15 cellular contexts compared by ENCODE assay signal in genomic region chr1:234826352-234826751, GRCh38.
A peak's percentile ranks its signal among the peaks of the same experiment; 100 is the strongest.
DNase-seq lines count a peak whose midpoint lies in the region; ATAC-seq and TF ChIP-seq lines count a peak whose summit lies in the region.
"Had no signal": no experiment of that assay in that cellular context is flagged by ENCODE, and none has a peak within 500 bp of the region (broad histone marks: within the 10 kb centered on the region; RNA-seq: fewer than 3 reads in every experiment).

No MANE protein-coding gene starts in this region.

- H3K36me3 ChIP-seq in hepatocyte (replicated peaks; ENCODE audit: insufficient read depth, low read depth) (no peaks in the 10 kb centered on the region), mucosa of rectum (ENCODE audit: control insufficient read depth in 2 of 2, insufficient read depth in 2 of 2, low read length in 2 of 2) (no peaks in the 10 kb centered on the region)

- H3K27ac ChIP-seq in VCaP (peak overlapping the region; percentile 34; the same call in 1 of the 2 replicates), hepatocyte (peak overlapping the region; percentile 26), mucosa of rectum (ENCODE audit: low read depth in 2 of 2, low read length in 2 of 2) (peak overlapping the region; percentile 74 to 85)

- no peaks in the 10 kb centered on the region for H3K4me1 ChIP-seq in hepatocyte (ENCODE audit: insufficient read depth)
- peaks cover 36 to 38% of the 10 kb centered on the region in 2 donors for H3K4me1 ChIP-seq in mucosa of rectum (ENCODE audit: control insufficient read depth in 2 of 2, insufficient read depth in 2 of 2, low read length in 2 of 2)

- H3K9me3 ChIP-seq in hepatocyte (ENCODE audit: low read depth) (no peaks in the 10 kb centered on the region), mucosa of rectum (ENCODE audit: control insufficient read depth in 2 of 2, low read length in 2 of 2) (no peaks in the 10 kb centered on the region)

- DNase-seq in hepatocyte (ENCODE audit: low spot score) (no peak), cerebellar nuclear complex (lab: John Stamatoyannopoulos, UW) (no peak), EL (no peak), posterior vena cava (ENCODE audit: low spot score) (no peak)
- DNase-seq: C1 segment of cervical spinal cord; CD4-positive, alpha-beta T cell; DMS153; DMS79 treated with DMSO at 0.1 percent for 48 hours; GDM1; HCEC 1CT; HFFc6 had no signal

- peak overlapping the region; percentile 21 to 54 for H3K9ac ChIP-seq in mucosa of rectum (ENCODE audit: low read depth in 1 of 2, low read length in 2 of 2)

- no peak for ATAC-seq in GM18868 (IDR thresholded peaks at IDR 0.05; ENCODE audit: unreplicated experiment)
- ATAC-seq: HepG2 had no signal

- 90% methylated on average over 7 of the region's 7 CpGs for WGBS in hepatocyte (ENCODE audit: low lambda C conversion rate, missing lambda C conversion rate)

- TF ChIP-seq CTCF in VCaP (conservative IDR thresholded peaks at IDR 0.05) (no peak), hepatocyte (IDR thresholded peaks at IDR 0.05; ENCODE audit: poor library complexity) (no peak)

- intact Hi-C loops in posterior vena cava (cut with DNase I): no loop called here

- no peak overlapping the region for H2AFZ ChIP-seq in hepatocyte

- H3K4me3 ChIP-seq in hepatocyte (no peak overlapping the region), mucosa of rectum (ENCODE audit: low read length in 2 of 2) (no peak overlapping the region)

- H3K27me3 ChIP-seq in hepatocyte (no peaks in the 10 kb centered on the region), mucosa of rectum (ENCODE audit: control insufficient read depth in 2 of 2, insufficient read depth in 2 of 2, low read length in 2 of 2) (no peaks in the 10 kb centered on the region)

- H3K79me2 ChIP-seq in hepatocyte: no peaks in the 10 kb centered on the region

- no peak overlapping the region for H3K4me2 ChIP-seq in hepatocyte

- H4K20me1 ChIP-seq in hepatocyte (ENCODE audit: insufficient read depth, poor library complexity, severe bottlenecking): no peaks in the 10 kb centered on the region

- H3K9me2 ChIP-seq in hepatocyte (replicated peaks; ENCODE audit: insufficient read depth): no peaks in the 10 kb centered on the region

Comparison
In these comparisons a context has a peak if more than half of its experiments do, and no peak if none do; other contexts are left out.
1. H3K27ac ChIP-seq: peak in every context shown above with its lines; median percentile 80 in mucosa of rectum; 34 in VCaP; 26 in hepatocyte.